Comparison of ENCODE assay signal across 22 cellular contexts in the genomic region with DNA sequence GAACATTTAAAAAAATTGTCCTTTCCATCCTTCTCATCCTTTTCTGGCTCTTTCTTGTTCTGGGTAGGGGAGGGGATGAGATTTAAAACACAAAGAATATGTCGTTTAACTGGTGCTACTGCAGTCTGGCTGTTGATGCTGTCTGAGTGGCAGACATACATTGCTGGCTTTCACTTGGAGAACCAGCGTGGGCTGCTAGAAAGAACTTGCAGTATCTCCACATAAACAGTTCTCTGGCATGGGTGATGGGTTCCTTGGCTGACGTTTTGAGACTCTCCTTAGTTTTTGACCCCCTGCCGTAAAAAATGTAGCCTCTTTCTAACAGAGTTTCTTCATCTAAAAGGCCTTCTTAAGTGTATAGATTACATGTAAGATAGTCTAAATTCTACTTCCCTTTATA.
"Had no signal": no experiment of that assay in that cellular context is flagged by ENCODE, and none has a peak within 500 bp of the region (broad histone marks: within the 10 kb centered on the region; RNA-seq: fewer than 3 reads in every experiment).

No MANE protein-coding gene starts in this region.

- H3K4me3 ChIP-seq: K562 had no signal

- H3K27ac ChIP-seq: KMS-11, RWPE1 had no signal

- DNase-seq: MV-4-11, NCI-H1048, NCI-H1105, NCI-H1417, NCI-H1436 treated with DMSO at 0.1 percent for 48 hours, NCI-H1694, NCI-H1930, NCI-H2081, NCI-H2107, NCI-H2227 treated with DMSO at 0.1 percent for 48 hours, NCI-H524, NCI-H69, NCI-H774, PC-3, SHP77, SK-N-SH had no signal

- H3K4me3 Mint-ChIP-seq: IgD-negative memory B cell had no signal

- H3K27ac Mint-ChIP-seq: IgD-negative memory B cell had no signal

- ATAC-seq: HepG2, K562, Panc1, PC-3 had no signal

- H3K9me3 ChIP-seq: SK-N-SH had no signal

- H3K36me3 Mint-ChIP-seq: IgD-negative memory B cell had no signal

- H3K27me3 Mint-ChIP-seq: IgD-negative memory B cell had no signal

- H3K4me1 Mint-ChIP-seq: IgD-negative memory B cell had no signal
